16 cellular contexts compared by ENCODE assay signal in the genomic region with DNA sequence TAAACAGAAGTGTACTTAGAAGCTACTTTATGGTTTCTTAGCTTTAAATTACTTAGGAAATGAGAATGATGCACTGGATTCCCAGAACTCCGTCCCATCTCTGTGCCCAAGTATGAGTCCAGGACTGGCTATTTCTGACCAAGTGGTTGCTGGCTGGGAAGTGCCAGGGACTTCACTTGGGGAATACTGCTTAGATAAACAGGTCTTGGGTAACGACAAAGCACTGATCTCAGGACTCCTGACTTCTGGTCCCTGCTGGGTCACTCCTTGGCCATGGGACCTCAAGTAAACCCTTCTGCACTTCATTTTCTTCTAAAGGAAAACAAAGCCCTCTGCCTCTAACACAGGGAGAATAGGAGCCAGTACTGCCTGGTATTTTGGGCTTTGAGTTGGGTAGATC. TPM values are rescaled to one million over a fixed set of nuclear protein-coding genes. Genes with fewer than 3 reads are reported as not detected.
DNase-seq lines count a peak whose midpoint lies in the region; ATAC-seq and TF ChIP-seq lines count a peak whose summit lies in the region.
"Had no signal": no experiment of that assay in that cellular context is flagged by ENCODE, and none has a peak within 500 bp of the region (broad histone marks: within the 10 kb centered on the region; RNA-seq: fewer than 3 reads in every experiment).

No MANE protein-coding gene starts in this region.

- no peak for TF ChIP-seq POLR2A in gastrocnemius medialis (IDR thresholded peaks at IDR 0.05)

- H3K27ac ChIP-seq in VCaP (peak overlapping the region; percentile 93), gastrocnemius medialis (no peak overlapping the region), aorta (ENCODE audit: low read depth in 1 of 2, low read length in 2 of 2) (no peak overlapping the region)

- intact Hi-C loops in gastrocnemius medialis (cut with DNase I; ENCODE audit: low total_unique reads) = no loop called here
- intact Hi-C loops in aorta (cut with DNase I) = no loop called here
- intact Hi-C loops in head of caudate nucleus (cut with DNase I) = loop anchor here (5.0 kb wide), 1 partner anchor 63 kb away; no protein-coding TSS in a partner anchor

- H3K27me3 ChIP-seq in gastrocnemius medialis (no peaks in the 10 kb centered on the region), aorta (ENCODE audit: control insufficient read depth in 1 of 2, insufficient read depth in 2 of 2, low read length in 1 of 2) (no peaks in the 10 kb centered on the region)

- 10 to 12% methylated on average over 2 of the region's 2 CpGs for WGBS in aorta, 2 donors

- H3K36me3 ChIP-seq in gastrocnemius medialis = no peaks in the 10 kb centered on the region
- no peaks in the 10 kb centered on the region for H3K36me3 ChIP-seq in aorta (ENCODE audit: control insufficient read depth in 1 of 2, insufficient read depth in 2 of 2, low read length in 1 of 2)
- H3K36me3 ChIP-seq: HAP-1 had no signal

- TF ChIP-seq CTCF in VCaP (conservative IDR thresholded peaks at IDR 0.05) (no peak), gastrocnemius medialis (IDR thresholded peaks at IDR 0.05 in 4 of 5, conservative IDR thresholded peaks at IDR 0.05 in 1 of 5) (no peak)

- DNase-seq in left lobe of liver (ENCODE audit: low spot score) (no peak), gastrocnemius medialis (peak in 1 of 2 donors; percentile 34), aorta (no peak), NCI-H526 treated with DMSO at 0.1 percent for 48 hours (lab: John Stamatoyannopoulos, UW) (no peak), NCI-H2029 (lab: John Stamatoyannopoulos, UW) (no peak), head of caudate nucleus (no peak)
- DNase-seq: C1 segment of cervical spinal cord; Calu3; CD4-positive, alpha-beta memory T cell; DMS53; GF-D8; GOT3; HFFc6 had no signal

- in situ Hi-C loops in gastrocnemius medialis (cut with MboI; ENCODE audit: low sequenced_read_pairs in 4 of 4) = no loop called here

- ATAC-seq in left lobe of liver (peak; percentile 30), gastrocnemius medialis (peak; percentile 30 to 42), aorta (ENCODE audit: low FRiP score) (peak; percentile 65), HG03442 (IDR thresholded peaks at IDR 0.05; ENCODE audit: unreplicated experiment) (no peak)

- H3K4me3 ChIP-seq in gastrocnemius medialis (no peak overlapping the region), aorta (ENCODE audit: low read length in 2 of 2) (no peak overlapping the region)
- H3K4me3 ChIP-seq: HAP-1 had no signal

- no peaks in the 10 kb centered on the region for H3K9me3 ChIP-seq in gastrocnemius medialis
- no peaks in the 10 kb centered on the region for H3K9me3 ChIP-seq in aorta (ENCODE audit: control insufficient read depth, low read length)
- H3K9me3 ChIP-seq: HAP-1 had no signal

- peaks cover 50 to 51% of the 10 kb centered on the region in 2 donors for H3K4me1 ChIP-seq in gastrocnemius medialis
- H3K4me1 ChIP-seq in aorta (ENCODE audit: control insufficient read depth in 1 of 2, insufficient read depth in 2 of 2, low read length in 2 of 2) = peaks cover 11 to 19% of the 10 kb centered on the region in 2 donors
- H3K4me1 ChIP-seq: HAP-1 had no signal

RNA-seq across cellular contexts. Expression of a gene that starts 27.9 kb away (rescaled TPM):
- total RNA-seq in left lobe of liver = 11.4 TPM
- total RNA-seq in gastrocnemius medialis = 10 to 100 TPM in 2 of 4 donors, 1 to 10 TPM in 2; 8.8 to 30.7 (median 12.2) TPM
- 10 to 100 TPM; 10.5 to 11.4 TPM for total RNA-seq in aorta
- 1 to 10 TPM; 2.9 to 3.3 TPM for polyA plus RNA-seq in aorta
- polyA plus RNA-seq: CD4-positive, alpha-beta memory T cell had no signal
